In genomic region chr12:110246690-110247339, GRCh38 we compare ENCODE assay signal across 12 cellular contexts. TPM values are rescaled to one million over a fixed set of nuclear protein-coding genes. Genes with fewer than 3 reads are reported as not detected.
DNase-seq lines count a peak whose midpoint lies in the region; ATAC-seq and TF ChIP-seq lines count a peak whose summit lies in the region.
"Had no signal": no experiment of that assay in that cellular context is flagged by ENCODE, and none has a peak within 500 bp of the region (broad histone marks: within the 10 kb centered on the region; RNA-seq: fewer than 3 reads in every experiment).

No MANE protein-coding gene starts in this region.

- intact Hi-C loops in PC-9 (cut with micrococcal nuclease; ENCODE audit: unreplicated experiment) (loop anchor here (2.0 kb wide), 1 partner anchor 34 kb away; the partner anchor contains the start of gene ATP2A2), esophagus squamous epithelium (cut with DNase I) (no loop called here)

- peak overlapping the region; percentile 95 for H3K27ac ChIP-seq in PC-9
- peak overlapping the region; percentile 89 to 96 (median 94) for H3K27ac ChIP-seq in esophagus squamous epithelium
- H3K27ac ChIP-seq in thoracic aorta: peak overlapping the region; percentile 75 to 79

- no peaks in the 10 kb centered on the region for H3K9me2 ChIP-seq in PC-9 (ENCODE audit: insufficient read depth)
- H3K9me2 ChIP-seq: SK-N-SH had no signal

- DNase-seq in PC-9: peak; percentile 29 to 70
- no peak for DNase-seq in esophagus squamous epithelium (lab: John Stamatoyannopoulos, UW)
- no peak for DNase-seq in mesothelial cell of epicardium (ENCODE audit: low spot score in 2 of 2, unreplicated experiment in 2 of 2)
- no peak for DNase-seq in thoracic aorta (ENCODE audit: low spot score)
- no peak for DNase-seq in KBM-7
- no peak for DNase-seq in NCI-H226
- DNase-seq in putamen (ENCODE audit: low spot score): no peak
- no peak for DNase-seq in cortex of kidney (lab: John Stamatoyannopoulos, UW)
- DNase-seq: activated B cell treated with CpG ODN at 0.5 μM for 24 hours, NCI-H748 treated with DMSO at 0.1 percent for 48 hours, SK-N-SH had no signal

- WGBS in esophagus squamous epithelium, 2 donors: 56 to 59% methylated on average over 4 of the region's 4 CpGs

- peaks cover 36% of the 10 kb centered on the region for H3F3A ChIP-seq in PC-9 (ENCODE audit: insufficient read depth, low read depth)

- H3K4me2 ChIP-seq in PC-9: peak overlapping the region; percentile 78
- H3K4me2 ChIP-seq: SK-N-SH had no signal

- H3K36me3 ChIP-seq in PC-9 (ENCODE audit: low read depth): no peaks in the 10 kb centered on the region
- H3K36me3 ChIP-seq in esophagus squamous epithelium: no peaks in the 10 kb centered on the region
- no peaks in the 10 kb centered on the region for H3K36me3 ChIP-seq in thoracic aorta

- H3K9me3 ChIP-seq in PC-9 (ENCODE audit: insufficient read depth, low read depth) (no peaks in the 10 kb centered on the region), esophagus squamous epithelium (no peaks in the 10 kb centered on the region), thoracic aorta (no peaks in the 10 kb centered on the region)
- H3K9me3 ChIP-seq: SK-N-SH had no signal

- H3K27me3 Mint-ChIP-seq in mesothelial cell of epicardium (ENCODE audit: low read depth): no peaks in the 10 kb centered on the region

- POLR2A ChIA-PET in PC-9 (lab: Charles Lee; ENCODE audit: unreplicated experiment): no interaction called here

- H3K27me3 ChIP-seq in PC-9 (ENCODE audit: insufficient read depth, low read depth) (no peaks in the 10 kb centered on the region), esophagus squamous epithelium (no peaks in the 10 kb centered on the region), thoracic aorta (replicated peaks; ENCODE audit: insufficient read depth) (no peaks in the 10 kb centered on the region)

- in situ Hi-C loops in KBM-7 (cut with MboI; ENCODE audit: low pct_unique_long_range_greater_than_20kb, low sequenced_read_pairs): no loop called here

- peak overlapping the region; percentile 15 for H3K4me3 Mint-ChIP-seq in mesothelial cell of epicardium
- H3K4me3 Mint-ChIP-seq: activated B cell treated with CpG ODN at 0.5 μM for 24 hours, CD14-positive monocyte had no signal

- H3K4me3 ChIP-seq in PC-9 (peak overlapping the region; percentile 41; the same call in 1 of the 2 replicates), esophagus squamous epithelium (peak overlapping the region in 2 of 4 donors; percentile 2 to 25), thoracic aorta (no peak overlapping the region)

- no peak for TF ChIP-seq POLR2A in esophagus squamous epithelium (IDR thresholded peaks at IDR 0.05)

- H3K9me3 Mint-ChIP-seq in mesothelial cell of epicardium: no peaks in the 10 kb centered on the region
- H3K9me3 Mint-ChIP-seq: activated B cell treated with CpG ODN at 0.5 μM for 24 hours had no signal

- peak overlapping the region; percentile 77 for H2AFZ ChIP-seq in PC-9

- peak overlapping the region; percentile 98 for H3K27ac Mint-ChIP-seq in mesothelial cell of epicardium
- H3K27ac Mint-ChIP-seq: activated B cell treated with CpG ODN at 0.5 μM for 24 hours had no signal

- H3K36me3 Mint-ChIP-seq in mesothelial cell of epicardium: peaks cover 15% of the 10 kb centered on the region
- H3K36me3 Mint-ChIP-seq: CD14-positive monocyte had no signal

- no TSS peak for BruUV-seq in PC-9 (replicated peaks; lab: Mats Ljungman, UMichigan)

- peaks cover 57% of the 10 kb centered on the region for H3K4me1 Mint-ChIP-seq in mesothelial cell of epicardium

- TF ChIP-seq CTCF in PC-9 (conservative IDR thresholded peaks at IDR 0.05) (no peak), esophagus squamous epithelium (IDR thresholded peaks at IDR 0.05) (no peak), mesothelial cell of epicardium (IDR thresholded peaks at IDR 0.05; ENCODE audit: unreplicated experiment) (no peak), thoracic aorta (IDR thresholded peaks at IDR 0.05) (no peak)

- CTCF ChIA-PET in PC-9 (lab: Charles Lee): no interaction called here

- no peaks in the 10 kb centered on the region for H3K79me2 ChIP-seq in PC-9 (ENCODE audit: low read depth)

- no peaks in the 10 kb centered on the region for H4K20me1 ChIP-seq in PC-9 (ENCODE audit: insufficient read depth)

- ATAC-seq in thoracic aorta (ENCODE audit: insufficient number of reproducible peaks, low FRiP score, low read depth): no peak

- H3K4me1 ChIP-seq in PC-9 (replicated peaks; ENCODE audit: insufficient read depth) (peaks cover 46% of the 10 kb centered on the region), esophagus squamous epithelium (peaks cover 38 to 66% (median 47%) of the 10 kb centered on the region in 3 donors), thoracic aorta (ENCODE audit: control insufficient read depth in 1 of 2, low read depth in 2 of 2) (peaks cover 17 to 57% of the 10 kb centered on the region in 2 donors)

RNA-seq across cellular contexts. Expression of gene ATP2A2, which starts 34.2 kb away (rescaled TPM):
- total RNA-seq in PC-9 (2021): 127 and 154 TPM in 2 replicates
- total RNA-seq in esophagus squamous epithelium: 100 to 1,000 TPM; 147 to 263 (median 177) TPM
- total RNA-seq in mesothelial cell of epicardium: 179 to 186 TPM (median 182 TPM) in 3 replicates
- total RNA-seq in thoracic aorta: 100 to 1,000 TPM; 226 to 290 TPM

Comparison
In these comparisons a context has a peak if more than half of its experiments do, and no peak if none do; other contexts are left out.
1. DNase-seq: peak in PC-9 (2 of 2); none in esophagus squamous epithelium (single experiment), mesothelial cell of epicardium (0 of 2), thoracic aorta (single experiment), KBM-7 (single experiment), NCI-H226 (single experiment), putamen (single experiment) and cortex of kidney (single experiment).
2. Peak in every context shown above with its lines, with median percentiles within 50 percentile points of each other: H3K27ac ChIP-seq.